9 cellular contexts compared by ENCODE assay signal in the genomic region with DNA sequence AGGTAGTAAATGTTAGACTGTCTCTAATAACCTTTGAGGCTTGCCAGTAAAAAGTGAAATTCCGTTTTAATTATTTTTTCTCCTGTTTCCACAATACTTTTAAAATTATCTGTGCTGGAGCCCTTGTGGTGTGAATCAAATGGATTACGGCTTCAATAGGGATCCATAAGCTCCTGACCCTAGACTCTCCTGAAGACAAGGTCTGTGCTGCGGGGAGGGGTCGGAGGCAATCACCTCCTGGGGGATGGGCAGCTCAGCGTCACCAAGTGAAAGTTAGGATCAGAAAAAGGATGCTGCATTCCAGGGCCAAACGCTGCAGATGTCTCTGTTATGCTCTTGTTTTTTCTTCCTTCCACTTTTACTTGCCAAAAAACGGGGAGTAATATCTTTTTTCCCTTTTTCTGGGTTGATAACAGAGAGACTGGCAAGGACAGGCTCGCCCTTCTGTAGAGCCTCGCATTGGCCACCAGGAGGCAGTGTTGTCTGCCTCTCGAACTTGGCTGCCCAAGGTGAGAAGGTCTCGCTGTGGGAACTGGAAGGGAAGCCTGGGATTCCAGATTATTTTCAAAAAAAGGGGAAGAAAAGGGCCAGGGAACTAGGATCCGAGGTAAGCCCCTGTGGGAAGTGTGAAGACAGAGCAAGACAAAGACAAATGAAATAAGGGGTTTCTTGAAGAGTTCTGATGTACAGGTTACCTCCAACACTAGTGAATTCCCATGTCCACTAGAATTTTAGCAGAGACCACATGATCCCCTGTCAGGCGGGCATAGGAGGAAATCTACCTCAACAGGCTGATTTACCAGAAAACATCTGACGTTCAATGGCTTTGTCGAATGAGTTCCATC.
DNase-seq lines count a peak whose midpoint lies in the region; ATAC-seq, FAIRE-seq and TF ChIP-seq lines count a peak whose summit lies in the region.
"Had no signal": no experiment of that assay in that cellular context is flagged by ENCODE, and none has a peak within 500 bp of the region (broad histone marks: within the 10 kb centered on the region; RNA-seq: fewer than 3 reads in every experiment).

No MANE protein-coding gene starts in this region.

- TF ChIP-seq CTCF in BE2C (IDR thresholded peaks at IDR 0.05; ENCODE audit: low read depth, low read length) (peak; percentile 99), transverse colon (IDR thresholded peaks at IDR 0.05) (peak; percentile 57 to 82 (median 72)), coronary artery (IDR thresholded peaks at IDR 0.05) (no peak)

- DNase-seq in BE2C (peak; percentile 54), KG1 (lab: John Stamatoyannopoulos, UW) (peak; percentile 5), transverse colon (peak; percentile 21), coronary artery (ENCODE audit: low spot score) (no peak), SW 1271 (lab: John Stamatoyannopoulos, UW) (no peak)
- DNase-seq in activated naive CD8-positive, alpha-beta T cell treated with anti-CD3 and anti-CD28 coated beads for 36 hours: peak; percentile 16

- TF ChIP-seq POLR2A in GM18505 (IDR thresholded peaks at IDR 0.05; ENCODE audit: borderline replicate concordance, extremely low read depth, insufficient read depth, insufficient read length) (no peak), transverse colon (IDR thresholded peaks at IDR 0.05) (no peak)

- H3K4me1 ChIP-seq in BE2C: no peaks in the 10 kb centered on the region
- H3K4me1 ChIP-seq in transverse colon: peaks cover 0 to 2% (median 0%) of the 10 kb centered on the region in 4 donors

- H3K36me3 Mint-ChIP-seq in activated naive CD8-positive, alpha-beta T cell treated with anti-CD3 and anti-CD28 coated beads for 36 hours: no peaks in the 10 kb centered on the region

- peak; percentile 73 for ATAC-seq in GM18505 (IDR thresholded peaks at IDR 0.05; ENCODE audit: unreplicated experiment)

- in situ Hi-C loops in transverse colon (cut with MboI; ENCODE audit: low pct_ligation_motif_present in 1 of 4, low pct_unique_long_range_greater_than_20kb in 1 of 4, low sequenced_read_pairs in 3 of 4): loop anchor here in 1 of 4 donors (25.0 kb wide), 1 partner anchor 456 kb away; no protein-coding TSS in a partner anchor

- intact Hi-C loops in transverse colon (cut with DNase I; ENCODE audit: low total_unique reads): no loop called here

- H3K27ac ChIP-seq in transverse colon (peak overlapping the region in 3 of 4 donors; percentile 52 to 77 (median 60)), coronary artery (no peak overlapping the region)

- H3K4me1 Mint-ChIP-seq in activated naive CD8-positive, alpha-beta T cell treated with anti-CD3 and anti-CD28 coated beads for 36 hours: no peaks in the 10 kb centered on the region

- peaks cover 3% of the 10 kb centered on the region for H3K27me3 ChIP-seq in BE2C
- H3K27me3 ChIP-seq in transverse colon: no peaks in the 10 kb centered on the region

- H3K4me3 ChIP-seq in BE2C (ENCODE audit: low read depth, low read length) (peak overlapping the region; percentile 38), transverse colon (no peak overlapping the region), coronary artery (no peak overlapping the region)

- H3K9me3 Mint-ChIP-seq in activated naive CD8-positive, alpha-beta T cell treated with anti-CD3 and anti-CD28 coated beads for 36 hours: no peaks in the 10 kb centered on the region

- WGBS in transverse colon (ENCODE audit: low coverage in 1 of 2), 2 donors: 25 to 42% methylated on average over 11 to 15 of the region's 15 CpGs

- no peak overlapping the region for H3K27ac Mint-ChIP-seq in activated naive CD8-positive, alpha-beta T cell treated with anti-CD3 and anti-CD28 coated beads for 36 hours

- no peak overlapping the region for H3K4me3 Mint-ChIP-seq in activated naive CD8-positive, alpha-beta T cell treated with anti-CD3 and anti-CD28 coated beads for 36 hours

- no peak for TF ChIP-seq EP300 in transverse colon (IDR thresholded peaks at IDR 0.05; ENCODE audit: low read depth)

- FAIRE-seq in islet of Langerhans (lab: Jason Lieb, UNC): peak; percentile 9
- FAIRE-seq: endometrium had no signal

- H3K9me3 ChIP-seq in BE2C (no peaks in the 10 kb centered on the region), transverse colon (no peaks in the 10 kb centered on the region)

- H3K36me3 ChIP-seq in BE2C (no peaks in the 10 kb centered on the region), transverse colon (no peaks in the 10 kb centered on the region)

- H3K27me3 Mint-ChIP-seq in activated naive CD8-positive, alpha-beta T cell treated with anti-CD3 and anti-CD28 coated beads for 36 hours: peaks cover 11% of the 10 kb centered on the region

Comparison
In these comparisons a context has a peak if more than half of its experiments do, and no peak if none do; other contexts are left out.
1. DNase-seq: peak in BE2C (single experiment), KG1 (single experiment), activated naive CD8-positive, alpha-beta T cell treated with anti-CD3 and anti-CD28 coated beads for 36 hours (single experiment) and transverse colon (single experiment); none in coronary artery (single experiment) and SW 1271 (0 of 2).
2. H3K27ac ChIP-seq: peak in transverse colon (3 of 4); none in coronary artery (0 of 2).